ENCODE assay signal across 14 cellular contexts in genomic region chr2:74857215-74857614, GRCh38. TPM values are rescaled to one million over a fixed set of nuclear protein-coding genes. Genes with fewer than 3 reads are reported as not detected.
A peak's percentile ranks its signal among the peaks of the same experiment; 100 is the strongest.
DNase-seq lines count a peak whose midpoint lies in the region; ATAC-seq and TF ChIP-seq lines count a peak whose summit lies in the region.
"Had no signal": no experiment of that assay in that cellular context is flagged by ENCODE, and none has a peak within 500 bp of the region (broad histone marks: within the 10 kb centered on the region; RNA-seq: fewer than 3 reads in every experiment).

No MANE protein-coding gene starts in this region.

- no peak overlapping the region for H3K14ac ChIP-seq in IMR-90 (replicated peaks; ENCODE audit: low read depth, low read length)

- no peak overlapping the region for H3K4me2 ChIP-seq in IMR-90 (ENCODE audit: low read depth, low read length)

- no peak overlapping the region for H4K5ac ChIP-seq in IMR-90 (ENCODE audit: low read depth, low read length)

- H2BK20ac ChIP-seq in IMR-90 (ENCODE audit: low read depth, low read length), result no peak overlapping the region

- H4K20me1 ChIP-seq in IMR-90 (ENCODE audit: insufficient read depth, low read length), result peaks cover 19% of the 10 kb centered on the region

- DNase-seq in IMR-90 (no peak), colonic mucosa (no peak), lower lobe of right lung (no peak), SIG-M5 treated with dmso at 0.1 percent for 504 hours (lab: John Stamatoyannopoulos, UW; ENCODE audit: unreplicated experiment) (no peak), CD1c-positive myeloid dendritic cell (ENCODE audit: extremely low spot score) (no peak)
- no peak for DNase-seq in stimulated activated CD4-positive, alpha-beta T cell treated with anti-CD3 and anti-CD28 coated beads, Interleukin-2, amount 100 ng/mL, for 24 hours
- no peak for DNase-seq in effector memory CD8-positive, alpha-beta T cell
- DNase-seq: CD8-positive, alpha-beta memory T cell; DMS53; GF-D8; HCEC 1CT had no signal

- no peak overlapping the region for H4K8ac ChIP-seq in IMR-90 (ENCODE audit: low read depth in 2 of 2, low read length in 2 of 2)

- H3K56ac ChIP-seq in IMR-90 (ENCODE audit: extremely low read depth, insufficient read depth, low read length), result no peak overlapping the region

- H3K23ac ChIP-seq in IMR-90 (ENCODE audit: low read depth, low read length), result no peak overlapping the region

- H3K18ac ChIP-seq in IMR-90 (ENCODE audit: low read depth, low read length), result no peak overlapping the region

- CTCF ChIA-PET in IMR-90 (lab: Yijun Ruan, JAX), result interaction anchor here (0.8 kb wide), 1 partner anchor 21 kb away, joined by 4 read pairs; no protein-coding TSS in a partner anchor

- H3K9me3 ChIP-seq in IMR-90 (ENCODE audit: control insufficient read depth, insufficient read depth, low read length), result no peaks in the 10 kb centered on the region
- H3K9me3 ChIP-seq in colonic mucosa, result no peaks in the 10 kb centered on the region
- no peaks in the 10 kb centered on the region for H3K9me3 ChIP-seq in lower lobe of right lung
- H3K9me3 ChIP-seq in subcutaneous abdominal adipose tissue (ENCODE audit: control insufficient read depth in 5 of 5, low read length in 5 of 5), result no peaks in the 10 kb centered on the region

- no peaks in the 10 kb centered on the region for H3K9me3 Mint-ChIP-seq in effector memory CD8-positive, alpha-beta T cell
- H3K9me3 Mint-ChIP-seq: CD8-positive, alpha-beta memory T cell; IgD-negative memory B cell had no signal

- H3K27me3 Mint-ChIP-seq in effector memory CD8-positive, alpha-beta T cell, result no peaks in the 10 kb centered on the region
- H3K27me3 Mint-ChIP-seq: CD8-positive, alpha-beta memory T cell; IgD-negative memory B cell had no signal

- H2BK5ac ChIP-seq in IMR-90 (ENCODE audit: low read depth, low read length, poor library complexity, severe bottlenecking), result no peak overlapping the region

- ATAC-seq in IMR-90 (ENCODE audit: low read depth) (no peak), lower lobe of right lung (no peak)
- no peak for ATAC-seq in effector memory CD8-positive, alpha-beta T cell (replicated peaks)

- H3K4me1 ChIP-seq in IMR-90 (ENCODE audit: control insufficient read depth, insufficient read depth, low read length), result peaks cover 7% of the 10 kb centered on the region
- H3K4me1 ChIP-seq in colonic mucosa, result peaks cover 30% of the 10 kb centered on the region
- H3K4me1 ChIP-seq in lower lobe of right lung, result peaks cover 62% of the 10 kb centered on the region
- H3K4me1 ChIP-seq in subcutaneous abdominal adipose tissue (ENCODE audit: control insufficient read depth in 5 of 5, insufficient read depth in 5 of 5, low read length in 5 of 5), result peaks cover 0 to 64% (median 33%) of the 10 kb centered on the region in 5 donors

- H3K9ac ChIP-seq in IMR-90 (ENCODE audit: low read depth, low read length) (no peak overlapping the region), colonic mucosa (ENCODE audit: low read depth in 2 of 2, low read length in 2 of 2) (no peak overlapping the region), subcutaneous abdominal adipose tissue (ENCODE audit: low read length in 5 of 5) (peak overlapping the region in 1 of 5 donors; percentile 10)

- no peak overlapping the region for H3K4ac ChIP-seq in IMR-90 (ENCODE audit: low read depth, low read length)

- H3K27ac Mint-ChIP-seq in effector memory CD8-positive, alpha-beta T cell, result no peak overlapping the region
- H3K27ac Mint-ChIP-seq: IgD-negative memory B cell had no signal

- H2BK120ac ChIP-seq in IMR-90 (ENCODE audit: low read depth, low read length), result no peak overlapping the region

- no TSS peak for BruUV-seq in IMR-90 (replicated peaks; lab: Mats Ljungman, UMichigan)

- H3K4me3 ChIP-seq in IMR-90 (ENCODE audit: insufficient read depth, low read depth, low read length) (no peak overlapping the region), colonic mucosa (no peak overlapping the region), lower lobe of right lung (no peak overlapping the region), subcutaneous abdominal adipose tissue (ENCODE audit: low read depth in 1 of 5, low read length in 5 of 5) (no peak overlapping the region)

- no peak overlapping the region for H2AFZ ChIP-seq in IMR-90 (replicated peaks; ENCODE audit: low read length, poor library complexity)

- dilution Hi-C loops in IMR-90 (cut with HindIII; ENCODE audit: low sequenced_read_pairs, unreplicated experiment), result no loop called here

- POLR2A ChIA-PET in IMR-90 (lab: Charles Lee; ENCODE audit: unreplicated experiment), result no interaction called here

- no CpG with 5 or more reads among the region's 4 CpGs for WGBS in IMR-90 (ENCODE audit: extremely low coverage in 2 of 2, insufficient read length in 1 of 2), 2 experiments

- no peak overlapping the region for H2AK5ac ChIP-seq in IMR-90 (ENCODE audit: low read depth, low read length)

- intact Hi-C loops in IMR-90 (cut with micrococcal nuclease) (no loop called here), colonic mucosa (cut with DNase I) (no loop called here), lower lobe of right lung (cut with DNase I) (no loop called here)

- no peak overlapping the region for H3K4me3 Mint-ChIP-seq in effector memory CD8-positive, alpha-beta T cell
- H3K4me3 Mint-ChIP-seq: CD14-positive monocyte; CD8-positive, alpha-beta memory T cell; IgD-negative memory B cell had no signal

- H3K9me1 ChIP-seq in IMR-90 (ENCODE audit: insufficient read depth, low read length), result peaks cover 13% of the 10 kb centered on the region

- no peak overlapping the region for H2BK15ac ChIP-seq in IMR-90 (ENCODE audit: low read depth, low read length)

- peaks cover 6% of the 10 kb centered on the region for H3K36me3 Mint-ChIP-seq in effector memory CD8-positive, alpha-beta T cell (ENCODE audit: insufficient read depth)

- no peaks in the 10 kb centered on the region for H3K4me1 Mint-ChIP-seq in effector memory CD8-positive, alpha-beta T cell (ENCODE audit: low read depth in 2 of 2)
- H3K4me1 Mint-ChIP-seq: CD8-positive, alpha-beta memory T cell had no signal

- in situ Hi-C loops in IMR-90 (cut with MboI; ENCODE audit: low sequenced_read_pairs), result loop anchor here (25.0 kb wide), 1 partner anchor 370 kb away; the partner anchor contains the start of genes CCDC142, LBX2 and TTC31

- TF ChIP-seq POLR2A in IMR-90 (IDR thresholded peaks at IDR 0.05; ENCODE audit: low read depth, low read length), result no peak

- H4K91ac ChIP-seq in IMR-90 (ENCODE audit: insufficient read depth, low read depth, low read length), result no peak overlapping the region

- H3K27ac ChIP-seq in IMR-90 (ENCODE audit: insufficient read depth, low read length) (no peak overlapping the region), colonic mucosa (peak overlapping the region; percentile 75), lower lobe of right lung (peak overlapping the region; percentile 2), subcutaneous abdominal adipose tissue (ENCODE audit: low read depth, low read length) (peak overlapping the region; percentile 42)

- no peak overlapping the region for H2AK9ac ChIP-seq in IMR-90 (replicated peaks; ENCODE audit: low read depth, low read length, poor library complexity)

- H3K79me1 ChIP-seq in IMR-90 (ENCODE audit: low read depth in 1 of 2, low read length in 2 of 2), result peaks cover 50 to 72% of the 10 kb centered on the region in 2 experiments

- H3K36me3 ChIP-seq in IMR-90 (ENCODE audit: control insufficient read depth, insufficient read depth, low read length) (peaks cover 29% of the 10 kb centered on the region), colonic mucosa (no peaks in the 10 kb centered on the region), lower lobe of right lung (peaks cover 6% of the 10 kb centered on the region), subcutaneous abdominal adipose tissue (ENCODE audit: control insufficient read depth in 5 of 5, insufficient read depth in 5 of 5, low read length in 5 of 5) (peaks cover 4 to 24% (median 22%) of the 10 kb centered on the region in 5 donors)

- H3K27me3 ChIP-seq in IMR-90 (ENCODE audit: control insufficient read depth, insufficient read depth, low read length) (no peaks in the 10 kb centered on the region), colonic mucosa (no peaks in the 10 kb centered on the region), lower lobe of right lung (ENCODE audit: low read depth) (no peaks in the 10 kb centered on the region), subcutaneous abdominal adipose tissue (ENCODE audit: control insufficient read depth in 5 of 5, insufficient read depth in 4 of 5, low read length in 5 of 5) (no peaks in the 10 kb centered on the region)

- TF ChIP-seq CTCF in IMR-90 (conservative IDR thresholded peaks at IDR 0.05; ENCODE audit: low read depth, low read length) (no peak), colonic mucosa (IDR thresholded peaks at IDR 0.05) (no peak), lower lobe of right lung (IDR thresholded peaks at IDR 0.05) (no peak)

- no peak for TF ChIP-seq RAD21 in IMR-90 (IDR thresholded peaks at IDR 0.05; ENCODE audit: low read length)

TF ChIP-seq in IMR-90, 13 proteins besides CTCF, POLR2A, EP300 and RAD21:
- no peak for TF ChIP-seq BHLHE40 (IDR thresholded peaks at IDR 0.05; ENCODE audit: low read depth, low read length)
- no peak for TF ChIP-seq CEBPB (IDR thresholded peaks at IDR 0.05; ENCODE audit: low read depth, low read length)
- TF ChIP-seq MAFK (IDR thresholded peaks at IDR 0.05; ENCODE audit: low read depth, low read length), result peak; percentile 53; the same call in 1 of the 2 replicates
- TF ChIP-seq RCOR1 (IDR thresholded peaks at IDR 0.05; ENCODE audit: insufficient replicate concordance, low read length), result no peak
- no peak for TF ChIP-seq NFE2L2 (IDR thresholded peaks at IDR 0.05; ENCODE audit: low read depth, low read length)
- TF ChIP-seq RFX5 (IDR thresholded peaks at IDR 0.05; ENCODE audit: low read depth, low read length), result no peak
- TF ChIP-seq SMC3 (IDR thresholded peaks at IDR 0.05; ENCODE audit: low read depth, low read length), result no peak
- TF ChIP-seq FOS (IDR thresholded peaks at IDR 0.05; ENCODE audit: low read depth, low read length), result no peak

RNA-seq across cellular contexts. Expression of gene HK2, which starts 23.3 kb away (rescaled TPM):
- total RNA-seq in IMR-90 (2012; rRNA removed) (17.4 and 17.8 TPM in 2 replicates), colonic mucosa (100 to 1,000 TPM; 162 to 396 TPM), lower lobe of right lung (86.7 TPM)
- 18.7 and 20.9 TPM in 2 replicates for polyA plus RNA-seq in IMR-90 (2012; rRNA removed)
- polyA plus RNA-seq in IMR-90 (2012; cell fraction: cytosol; rRNA removed), result 13.3 and 14.0 TPM in 2 replicates
- polyA plus RNA-seq in IMR-90 (2012; cell fraction: nucleus; rRNA removed; ENCODE audit: low replicate concordance), result 17.6 and 26.9 TPM in 2 replicates
